In the genomic region with DNA sequence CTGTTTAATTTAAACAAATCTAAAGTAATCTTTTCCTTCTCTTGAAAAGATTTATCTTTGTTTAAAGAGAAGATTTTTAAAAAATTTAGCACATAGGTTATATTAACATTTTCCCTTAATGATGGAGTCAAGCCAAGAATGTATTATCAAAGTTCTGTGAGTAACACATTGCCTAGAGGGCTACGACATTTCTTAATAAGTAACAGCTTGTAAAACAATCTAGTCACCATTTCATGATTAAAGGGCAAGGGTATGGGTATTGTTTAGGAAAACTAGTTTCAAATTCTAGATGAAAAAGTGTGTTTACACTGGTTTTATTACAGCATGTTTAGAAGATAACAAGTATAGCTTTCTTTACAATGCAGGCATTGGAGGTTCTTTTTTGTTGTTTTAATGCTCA, we compare ENCODE assay signal across 28 cellular contexts. TPM values are rescaled to one million over a fixed set of nuclear protein-coding genes. Genes with fewer than 3 reads are reported as not detected.
DNase-seq lines count a peak whose midpoint lies in the region; ATAC-seq, FAIRE-seq and TF ChIP-seq lines count a peak whose summit lies in the region.
"Had no signal": no experiment of that assay in that cellular context is flagged by ENCODE, and none has a peak within 500 bp of the region (broad histone marks: within the 10 kb centered on the region; RNA-seq: fewer than 3 reads in every experiment).

No MANE protein-coding gene starts in this region.

- H3K4me1 ChIP-seq in breast epithelium (no peaks in the 10 kb centered on the region), astrocyte (ENCODE audit: insufficient read depth, low read length) (no peaks in the 10 kb centered on the region)
- H3K4me1 ChIP-seq: SJSA1 had no signal

- H2AFZ ChIP-seq in astrocyte (ENCODE audit: low read depth, low read length) = no peak overlapping the region

- H3K27ac ChIP-seq in breast epithelium = no peak overlapping the region
- H3K27ac ChIP-seq in astrocyte (ENCODE audit: low read depth, low read length) = no peak overlapping the region
- H3K27ac ChIP-seq: 22Rv1, HL-60, SJSA1, VCaP had no signal

- no peak for TF ChIP-seq POLR2A in breast epithelium (IDR thresholded peaks at IDR 0.05)

- POLR2A ChIA-PET in MCF 10A (lab: Yijun Ruan, JAX) = interaction anchor here (0.7 to 2.2 kb wide), 6 partner anchors 12 to 367 kb away, joined by 3 to 9 read pairs (median 6); partner anchors contain the start of gene PNPLA8

- H3K27me3 Mint-ChIP-seq in MCF 10A (ENCODE audit: insufficient read depth, unreplicated experiment) (no peaks in the 10 kb centered on the region), astrocyte (ENCODE audit: low read depth, unreplicated experiment) (no peaks in the 10 kb centered on the region)
- H3K27me3 Mint-ChIP-seq: activated naive CD4-positive, alpha-beta T cell treated with anti-CD3 and anti-CD28 coated beads, Interleukin-2, amount 10 ng/mL, durations not matched to agents 7 days and 5 days had no signal

- intact Hi-C loops in MCF 10A (cut with micrococcal nuclease) (no loop called here), breast epithelium (cut with DNase I; ENCODE audit: low total_unique reads) (no loop called here)

- H3K27ac Mint-ChIP-seq in MCF 10A (ENCODE audit: low read depth, unreplicated experiment) (no peak overlapping the region), astrocyte (ENCODE audit: unreplicated experiment) (no peak overlapping the region)
- H3K27ac Mint-ChIP-seq: activated CD4-positive, alpha-beta T cell treated with anti-CD3 and anti-CD28 coated beads for 36 hours; activated naive CD4-positive, alpha-beta T cell treated with anti-CD3 and anti-CD28 coated beads, Interleukin-2, amount 10 ng/mL, durations not matched to agents 7 days and 5 days; activated T-helper 17 cell treated with anti-CD3 and anti-CD28 coated beads, Interleukin-2, amount 50 U/mL, for 72 hours; nephron progenitor cell; stimulated activated effector memory CD8-positive, alpha-beta T cell treated with anti-CD3 and anti-CD28 coated beads, Interleukin-12 subunit alpha, Interleukin-12 subunit beta, amount 100 ng/mL, for 72 hours had no signal

- H3K4me3 ChIP-seq in breast epithelium = no peak overlapping the region
- no peak overlapping the region for H3K4me3 ChIP-seq in astrocyte (ENCODE audit: insufficient read depth, low read depth, low read length)
- H3K4me3 ChIP-seq: lung, SJSA1 had no signal

- H3K36me3 Mint-ChIP-seq in MCF 10A (ENCODE audit: insufficient read depth, unreplicated experiment) (no peaks in the 10 kb centered on the region), astrocyte (ENCODE audit: low read depth, unreplicated experiment) (no peaks in the 10 kb centered on the region)
- H3K36me3 Mint-ChIP-seq: activated naive CD4-positive, alpha-beta T cell treated with anti-CD3 and anti-CD28 coated beads, Interleukin-2, amount 10 ng/mL, durations not matched to agents 7 days and 5 days; stimulated activated effector memory CD8-positive, alpha-beta T cell treated with anti-CD3 and anti-CD28 coated beads, Interleukin-12 subunit alpha, Interleukin-12 subunit beta, amount 100 ng/mL, for 72 hours had no signal

- CTCF ChIA-PET in MCF 10A (lab: Yijun Ruan, JAX) = interaction anchor here (0.5 to 1.5 kb wide), 4 partner anchors 12 to 1322 kb away, joined by 3 to 4 read pairs (median 4); no protein-coding TSS in a partner anchor

- ATAC-seq in GM18858 (IDR thresholded peaks at IDR 0.05; ENCODE audit: unreplicated experiment) = no peak
- ATAC-seq: activated CD4-positive, alpha-beta T cell treated with anti-CD3 and anti-CD28 coated beads for 36 hours; activated T-helper 17 cell treated with anti-CD3 and anti-CD28 coated beads, Interleukin-2, amount 50 U/mL, for 72 hours; stimulated activated effector memory CD8-positive, alpha-beta T cell treated with anti-CD3 and anti-CD28 coated beads, Interleukin-12 subunit alpha, Interleukin-12 subunit beta, amount 100 ng/mL, for 72 hours had no signal

- H3K9me3 Mint-ChIP-seq in MCF 10A (ENCODE audit: unreplicated experiment) = peaks cover 6% of the 10 kb centered on the region
- no peaks in the 10 kb centered on the region for H3K9me3 Mint-ChIP-seq in astrocyte (ENCODE audit: unreplicated experiment)
- H3K9me3 Mint-ChIP-seq: activated naive CD4-positive, alpha-beta T cell treated with anti-CD3 and anti-CD28 coated beads, Interleukin-2, amount 10 ng/mL, durations not matched to agents 7 days and 5 days; activated T-helper 17 cell treated with anti-CD3 and anti-CD28 coated beads, Interleukin-2, amount 50 U/mL, for 72 hours; nephron progenitor cell had no signal

- FAIRE-seq in astrocyte (lab: Jason Lieb, UNC) = peak; percentile 5
- FAIRE-seq: endothelial cell of umbilical vein, H1 had no signal

- no peaks in the 10 kb centered on the region for H3K79me2 ChIP-seq in astrocyte (ENCODE audit: insufficient read depth, low read length)

- BruUV-seq in MCF 10A (replicated peaks; lab: Mats Ljungman, UMichigan) = no TSS peak

- TF ChIP-seq CTCF in MCF 10A (IDR thresholded peaks at IDR 0.05; ENCODE audit: unreplicated experiment) = no peak
- no peak for TF ChIP-seq CTCF in breast epithelium (IDR thresholded peaks at IDR 0.05)
- TF ChIP-seq CTCF in astrocyte (IDR thresholded peaks at IDR 0.05; ENCODE audit: insufficient read depth, low read depth, low read length) = no peak

- no peaks in the 10 kb centered on the region for H4K20me1 ChIP-seq in astrocyte (ENCODE audit: insufficient read depth, low read length)

- peaks cover 10% of the 10 kb centered on the region for H3K4me1 Mint-ChIP-seq in MCF 10A (ENCODE audit: insufficient read depth, unreplicated experiment)
- H3K4me1 Mint-ChIP-seq in astrocyte (ENCODE audit: low read depth, unreplicated experiment) = no peaks in the 10 kb centered on the region
- H3K4me1 Mint-ChIP-seq: activated naive CD4-positive, alpha-beta T cell treated with anti-CD3 and anti-CD28 coated beads, Interleukin-2, amount 10 ng/mL, durations not matched to agents 7 days and 5 days; activated T-helper 17 cell treated with anti-CD3 and anti-CD28 coated beads, Interleukin-2, amount 50 U/mL, for 72 hours; nephron progenitor cell; stimulated activated effector memory CD8-positive, alpha-beta T cell treated with anti-CD3 and anti-CD28 coated beads, Interleukin-12 subunit alpha, Interleukin-12 subunit beta, amount 100 ng/mL, for 72 hours had no signal

- H3K9ac ChIP-seq in astrocyte (ENCODE audit: low read length) = no peak overlapping the region

- DNase-seq in MCF 10A (ENCODE audit: unreplicated experiment) (peak; percentile 49), breast epithelium (ENCODE audit: low spot score in 2 of 2) (no peak), astrocyte (ENCODE audit: low read depth) (no peak), foreskin melanocyte (peak; percentile 15), RKO (ENCODE audit: low spot score) (no peak), NCI-H2196 (lab: John Stamatoyannopoulos, UW; ENCODE audit: unreplicated experiment) (no peak), SKM-1 (lab: John Stamatoyannopoulos, UW; ENCODE audit: unreplicated experiment) (no peak)
- DNase-seq: activated CD4-positive, alpha-beta T cell treated with anti-CD3 and anti-CD28 coated beads for 36 hours; activated naive CD4-positive, alpha-beta T cell treated with anti-CD3 and anti-CD28 coated beads, Interleukin-2, amount 10 ng/mL, durations not matched to agents 7 days and 5 days; DMS79; head of caudate nucleus; islet precursor cell; NCI-H146; NCI-H345; NCI-H748 treated with DMSO at 0.1 percent for 48 hours; nephron progenitor cell; T1000; trophoblast cell had no signal

- H3K27me3 ChIP-seq in breast epithelium (no peaks in the 10 kb centered on the region), astrocyte (ENCODE audit: insufficient read depth, low read length) (no peaks in the 10 kb centered on the region)

- H3K36me3 ChIP-seq in breast epithelium = no peaks in the 10 kb centered on the region
- H3K36me3 ChIP-seq in astrocyte (ENCODE audit: insufficient read depth, low read length) = no peaks in the 10 kb centered on the region
- H3K36me3 ChIP-seq: SJSA1 had no signal

- no peak overlapping the region for H3K4me2 ChIP-seq in astrocyte (ENCODE audit: low read length)

- H3K9me3 ChIP-seq in breast epithelium (no peaks in the 10 kb centered on the region), astrocyte (ENCODE audit: insufficient read depth, low read depth, low read length) (no peaks in the 10 kb centered on the region)
- H3K9me3 ChIP-seq: SJSA1 had no signal

- H3K4me3 Mint-ChIP-seq in MCF 10A (ENCODE audit: unreplicated experiment) (no peak overlapping the region), astrocyte (ENCODE audit: unreplicated experiment) (no peak overlapping the region)
- H3K4me3 Mint-ChIP-seq: activated CD4-positive, alpha-beta T cell treated with anti-CD3 and anti-CD28 coated beads for 36 hours; activated naive CD4-positive, alpha-beta T cell treated with anti-CD3 and anti-CD28 coated beads, Interleukin-2, amount 10 ng/mL, durations not matched to agents 7 days and 5 days; activated T-helper 17 cell treated with anti-CD3 and anti-CD28 coated beads, Interleukin-2, amount 50 U/mL, for 72 hours; nephron progenitor cell; stimulated activated effector memory CD8-positive, alpha-beta T cell treated with anti-CD3 and anti-CD28 coated beads, Interleukin-12 subunit alpha, Interleukin-12 subunit beta, amount 100 ng/mL, for 72 hours had no signal

RNA-seq across cellular contexts. Expression of gene LAMB4, which starts 28.6 kb away (rescaled TPM):
- 0.35 TPM in 1 of 2 replicates, not detected in the other for total RNA-seq in MCF 10A (2022)
- under 1 TPM; 0.29 to 0.98 (median 0.48) TPM for total RNA-seq in breast epithelium
- 0.16 and 0.41 TPM in 2 replicates for total RNA-seq in astrocyte
- total RNA-seq: activated CD4-positive, alpha-beta T cell treated with anti-CD3 and anti-CD28 coated beads for 36 hours; activated T-helper 17 cell treated with anti-CD3 and anti-CD28 coated beads, Interleukin-2, amount 50 U/mL, for 72 hours; H1 had no signal

Comparison
In these comparisons a context has a peak if more than half of its experiments do, and no peak if none do; other contexts are left out.
1. DNase-seq: peak in MCF 10A (single experiment) and foreskin melanocyte (single experiment); none in breast epithelium (0 of 2), astrocyte (single experiment), RKO (single experiment), NCI-H2196 (single experiment) and SKM-1 (single experiment).